Comparison of ENCODE assay signal across 17 cellular contexts in the genomic region with DNA sequence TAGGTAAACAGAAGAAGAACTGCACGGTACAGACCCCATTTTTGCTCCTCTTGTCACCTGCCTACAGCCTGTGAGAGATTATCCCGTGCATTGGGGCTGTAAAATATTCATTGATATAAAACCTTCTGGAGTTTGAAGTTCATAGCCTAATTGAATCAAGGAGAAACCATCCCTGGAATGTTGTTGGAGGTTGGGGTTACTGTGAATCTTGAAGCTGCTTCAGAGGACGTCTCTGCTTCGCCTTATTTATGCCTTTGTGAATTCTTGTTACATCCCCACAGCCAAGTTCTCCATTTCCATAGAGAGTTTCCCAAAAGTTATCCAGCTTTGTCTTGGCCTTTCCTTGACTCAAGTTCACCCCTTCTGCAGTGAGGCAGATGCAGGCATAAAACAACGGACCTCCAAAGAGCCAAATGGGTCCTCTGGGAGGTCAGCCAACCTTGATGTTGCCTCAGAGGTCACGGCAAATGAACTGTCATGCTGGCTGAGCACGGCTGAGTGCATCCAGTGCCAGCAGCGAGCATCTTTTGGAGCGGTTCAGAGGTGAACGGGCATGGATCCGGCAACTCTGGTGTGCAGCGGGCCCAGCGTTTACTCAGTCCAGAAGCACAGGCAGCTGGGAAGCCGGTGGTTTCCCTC.
DNase-seq lines count a peak whose midpoint lies in the region; ATAC-seq and TF ChIP-seq lines count a peak whose summit lies in the region.
"Had no signal": no experiment of that assay in that cellular context is flagged by ENCODE, and none has a peak within 500 bp of the region (broad histone marks: within the 10 kb centered on the region; RNA-seq: fewer than 3 reads in every experiment).

No MANE protein-coding gene starts in this region.

- H3K36me3 Mint-ChIP-seq in activated T-helper 1 cell treated with anti-CD3 and anti-CD28 coated beads, Interleukin-12 subunit alpha, Interleukin-12 subunit beta, Interleukin-2, Interleukin-4 antibody, amounts not matched to agents 30 ng/mL and 10 ng/mL and 1 ng/mL, durations not matched to agents 14 hours and 24 hours and 36 hours (ENCODE audit: low read depth) = no peaks in the 10 kb centered on the region
- H3K36me3 Mint-ChIP-seq: WTC11 had no signal

- intact Hi-C loops in activated T-helper 1 cell treated with anti-CD3 and anti-CD28 coated beads, Interleukin-12 subunit alpha, Interleukin-12 subunit beta, Interleukin-2, Interleukin-4 antibody, amounts not matched to agents 30 ng/mL and 10 ng/mL and 1 ng/mL, durations not matched to agents 14 hours and 24 hours and 36 hours (cut with micrococcal nuclease) = no loop called here

- H3K36me3 ChIP-seq in BLaER1 (peaks cover 19% of the 10 kb centered on the region), skeletal muscle satellite cell (ENCODE audit: insufficient read depth, low read length) (no peaks in the 10 kb centered on the region)

- no peaks in the 10 kb centered on the region for H3K27me3 ChIP-seq in BLaER1
- H3K27me3 ChIP-seq in skeletal muscle satellite cell (ENCODE audit: control insufficient read depth, insufficient read depth, low read length) = no peaks in the 10 kb centered on the region
- H3K27me3 ChIP-seq in foreskin keratinocyte = no peaks in the 10 kb centered on the region

- H3K9me3 Mint-ChIP-seq in activated T-helper 1 cell treated with anti-CD3 and anti-CD28 coated beads, Interleukin-12 subunit alpha, Interleukin-12 subunit beta, Interleukin-2, Interleukin-4 antibody, amounts not matched to agents 30 ng/mL and 10 ng/mL and 1 ng/mL, durations not matched to agents 14 hours and 24 hours and 36 hours = no peaks in the 10 kb centered on the region
- H3K9me3 Mint-ChIP-seq: activated naive CD4-positive, alpha-beta T cell treated with anti-CD3 and anti-CD28 coated beads for 36 hours; effector memory CD8-positive, alpha-beta T cell; IgD-negative memory B cell; WTC11 had no signal

- ATAC-seq in left lobe of liver (peak; percentile 97), HG02885 (IDR thresholded peaks at IDR 0.05; ENCODE audit: poor library complexity, unreplicated experiment) (no peak), foreskin keratinocyte (no peak)
- ATAC-seq: effector memory CD8-positive, alpha-beta T cell; WTC11 had no signal

- H3K27ac Mint-ChIP-seq in activated T-helper 1 cell treated with anti-CD3 and anti-CD28 coated beads, Interleukin-12 subunit alpha, Interleukin-12 subunit beta, Interleukin-2, Interleukin-4 antibody, amounts not matched to agents 30 ng/mL and 10 ng/mL and 1 ng/mL, durations not matched to agents 14 hours and 24 hours and 36 hours = no peak overlapping the region
- H3K27ac Mint-ChIP-seq: activated naive CD4-positive, alpha-beta T cell treated with anti-CD3 and anti-CD28 coated beads for 36 hours; effector memory CD8-positive, alpha-beta T cell; IgD-negative memory B cell; WTC11 had no signal

- no peak overlapping the region for H3K4me3 ChIP-seq in BLaER1
- H3K4me3 ChIP-seq in astrocyte of the spinal cord (ENCODE audit: low read depth, low read length) = no peak overlapping the region
- no peak overlapping the region for H3K4me3 ChIP-seq in skeletal muscle satellite cell (ENCODE audit: low read length)

- in situ Hi-C loops in astrocyte of the spinal cord (cut with HindIII; ENCODE audit: low sequenced_read_pairs) = no loop called here
- in situ Hi-C loops in KBM-7 (cut with MboI; ENCODE audit: low pct_unique_long_range_greater_than_20kb, low sequenced_read_pairs) = no loop called here

- H3K4me1 ChIP-seq in BLaER1 (peaks cover 64% of the 10 kb centered on the region), skeletal muscle satellite cell (ENCODE audit: control insufficient read depth, insufficient read depth, low read length) (peaks cover 28% of the 10 kb centered on the region), foreskin keratinocyte (peaks cover 11% of the 10 kb centered on the region)

- peaks cover 5% of the 10 kb centered on the region for H3K4me1 Mint-ChIP-seq in activated T-helper 1 cell treated with anti-CD3 and anti-CD28 coated beads, Interleukin-12 subunit alpha, Interleukin-12 subunit beta, Interleukin-2, Interleukin-4 antibody, amounts not matched to agents 30 ng/mL and 10 ng/mL and 1 ng/mL, durations not matched to agents 14 hours and 24 hours and 36 hours (ENCODE audit: low read depth)

- H3K27me3 Mint-ChIP-seq in activated T-helper 1 cell treated with anti-CD3 and anti-CD28 coated beads, Interleukin-12 subunit alpha, Interleukin-12 subunit beta, Interleukin-2, Interleukin-4 antibody, amounts not matched to agents 30 ng/mL and 10 ng/mL and 1 ng/mL, durations not matched to agents 14 hours and 24 hours and 36 hours (ENCODE audit: insufficient read depth) = peaks cover 4% of the 10 kb centered on the region
- H3K27me3 Mint-ChIP-seq: effector memory CD8-positive, alpha-beta T cell; IgD-negative memory B cell had no signal

- H3K9ac ChIP-seq in BLaER1 (no peak overlapping the region), skeletal muscle satellite cell (ENCODE audit: low read depth, low read length) (no peak overlapping the region)

- H3K9me3 ChIP-seq in BLaER1 (no peaks in the 10 kb centered on the region), skeletal muscle satellite cell (replicated peaks; ENCODE audit: low read length) (no peaks in the 10 kb centered on the region)

- TF ChIP-seq CTCF in astrocyte of the spinal cord (IDR thresholded peaks at IDR 0.05; ENCODE audit: low read depth, low read length) (no peak), foreskin keratinocyte (conservative IDR thresholded peaks at IDR 0.05) (no peak)

- no peak overlapping the region for H3K4me3 Mint-ChIP-seq in activated T-helper 1 cell treated with anti-CD3 and anti-CD28 coated beads, Interleukin-12 subunit alpha, Interleukin-12 subunit beta, Interleukin-2, Interleukin-4 antibody, amounts not matched to agents 30 ng/mL and 10 ng/mL and 1 ng/mL, durations not matched to agents 14 hours and 24 hours and 36 hours
- H3K4me3 Mint-ChIP-seq: activated naive CD4-positive, alpha-beta T cell treated with anti-CD3 and anti-CD28 coated beads for 36 hours; effector memory CD8-positive, alpha-beta T cell; IgD-negative memory B cell; WTC11 had no signal

- peaks cover 100% of the 10 kb centered on the region for H4K20me1 ChIP-seq in BLaER1

- no peak overlapping the region for H3K27ac ChIP-seq in BLaER1
- H3K27ac ChIP-seq in foreskin keratinocyte = no peak overlapping the region

- DNase-seq in astrocyte of the spinal cord (ENCODE audit: low read depth, low spot score) (peak; percentile 32), left lobe of liver (ENCODE audit: low spot score) (peak; percentile 93), KBM-7 (no peak), foreskin keratinocyte (no peak)
- DNase-seq in activated T-helper 1 cell treated with anti-CD3 and anti-CD28 coated beads, Interleukin-12 subunit alpha, Interleukin-12 subunit beta, Interleukin-2, Interleukin-4 antibody, amounts not matched to agents 30 ng/mL and 10 ng/mL and 1 ng/mL, durations not matched to agents 14 hours and 24 hours and 36 hours (ENCODE audit: low spot score) = no peak
- DNase-seq: activated naive CD4-positive, alpha-beta T cell treated with anti-CD3 and anti-CD28 coated beads for 36 hours; caudate nucleus; DND-41; effector memory CD8-positive, alpha-beta T cell; NCI-H1048; NCI-H82; stimulated activated CD4-positive, alpha-beta T cell treated with anti-CD3 and anti-CD28 coated beads, Interleukin-2, amount 100 ng/mL, for 24 hours had no signal

- peak overlapping the region; percentile 51 for H3K4me2 ChIP-seq in BLaER1
- peak overlapping the region; percentile 46 for H3K4me2 ChIP-seq in skeletal muscle satellite cell (ENCODE audit: low read length)

Comparison
In these comparisons a context has a peak if more than half of its experiments do, and no peak if none do; other contexts are left out.
1. DNase-seq: peak in astrocyte of the spinal cord (single experiment) and left lobe of liver (single experiment); none in KBM-7 (single experiment), foreskin keratinocyte (0 of 2) and activated T-helper 1 cell treated with anti-CD3 and anti-CD28 coated beads, Interleukin-12 subunit alpha, Interleukin-12 subunit beta, Interleukin-2, Interleukin-4 antibody, amounts not matched to agents 30 ng/mL and 10 ng/mL and 1 ng/mL, durations not matched to agents 14 hours and 24 hours and 36 hours (single experiment).